30 cellular contexts compared by ENCODE assay signal in the genomic region with DNA sequence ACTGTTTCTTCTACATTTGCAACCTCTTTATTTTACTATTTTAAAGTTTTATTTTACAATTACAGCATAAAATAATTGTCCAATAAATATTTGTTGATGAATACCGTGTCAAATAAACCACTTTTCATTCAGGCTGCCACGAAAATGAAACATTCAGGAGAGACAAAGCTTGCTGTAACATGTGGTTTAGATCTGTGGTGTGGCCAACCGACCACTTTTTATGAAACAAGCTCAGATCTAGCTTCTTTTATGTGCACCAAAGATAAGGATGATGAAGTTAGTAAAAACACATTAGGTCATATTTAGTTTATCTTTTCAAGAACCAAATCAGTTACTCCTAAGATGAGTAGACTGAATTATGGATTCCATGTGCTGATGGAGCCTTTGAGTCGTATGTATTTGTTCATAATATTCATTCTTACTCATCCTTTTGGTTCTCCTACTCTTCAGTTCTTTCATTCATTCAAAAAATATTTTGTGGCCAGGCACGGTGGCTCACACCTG. TPM values are rescaled to one million over a fixed set of nuclear protein-coding genes. Genes with fewer than 3 reads are reported as not detected.
"Had no signal": no experiment of that assay in that cellular context is flagged by ENCODE, and none has a peak within 500 bp of the region (broad histone marks: within the 10 kb centered on the region; RNA-seq: fewer than 3 reads in every experiment).

No MANE protein-coding gene starts in this region.

- H3K4me1 ChIP-seq: adrenal gland, body of pancreas, SJSA1 had no signal

- H3K27me3 ChIP-seq: adrenal gland, body of pancreas, SJSA1 had no signal

- H3K9me3 ChIP-seq: adrenal gland, body of pancreas, SJSA1 had no signal

- H3K36me3 Mint-ChIP-seq: activated naive CD8-positive, alpha-beta T cell treated with anti-CD3 and anti-CD28 coated beads, Interleukin-2, amount 10 ng/mL, durations not matched to agents 7 days and 5 days had no signal

- H3K27ac Mint-ChIP-seq: activated CD8-positive, alpha-beta T cell treated with anti-CD3 and anti-CD28 coated beads, Interleukin-2, amount 10 ng/mL, durations not matched to agents 7 days and 5 days; activated naive CD8-positive, alpha-beta T cell treated with anti-CD3 and anti-CD28 coated beads, Interleukin-2, amount 10 ng/mL, durations not matched to agents 7 days and 5 days; T-helper 17 cell had no signal

- FAIRE-seq: bronchial epithelial cell, RCC 7860 had no signal

- H3K27ac ChIP-seq: adrenal gland, SJSA1, VCaP had no signal

- H3K36me3 ChIP-seq: adrenal gland, SJSA1 had no signal

- H3K9me3 Mint-ChIP-seq: activated naive CD8-positive, alpha-beta T cell treated with anti-CD3 and anti-CD28 coated beads, Interleukin-2, amount 10 ng/mL, durations not matched to agents 7 days and 5 days; central memory CD8-positive, alpha-beta T cell had no signal

- H3K4me3 ChIP-seq: adrenal gland, body of pancreas, SJSA1 had no signal

- H3K4me1 Mint-ChIP-seq: activated naive CD8-positive, alpha-beta T cell treated with anti-CD3 and anti-CD28 coated beads, Interleukin-2, amount 10 ng/mL, durations not matched to agents 7 days and 5 days; central memory CD8-positive, alpha-beta T cell had no signal

- DNase-seq: activated CD4-positive, alpha-beta T cell treated with anti-CD3 and anti-CD28 coated beads for 4 hours; activated CD4-positive, alpha-beta T cell treated with anti-CD3 and anti-CD28 coated beads, Interleukin-2, amount 50 U/mL, for 4 hours; activated CD8-positive, alpha-beta memory T cell treated with anti-CD3 and anti-CD28 coated beads, Interleukin-2, amount 50 U/mL, for 48 hours; activated CD8-positive, alpha-beta T cell treated with anti-CD3 and anti-CD28 coated beads, Interleukin-2, amount 10 ng/mL, durations not matched to agents 7 days and 5 days; activated naive CD4-positive, alpha-beta T cell treated with anti-CD3 and anti-CD28 coated beads, Interleukin-2, amount 50 U/mL, for 16 hours; activated naive CD8-positive, alpha-beta T cell treated with anti-CD3 and anti-CD28 coated beads, Interleukin-2, amount 10 ng/mL, durations not matched to agents 7 days and 5 days; activated T-cell treated with anti-CD3 and anti-CD28 coated beads, Interleukin-2, amount 50 U/mL, for 1 hour; aorta; body of pancreas; Kasumi-1; KBM-7; NCI-H1092; NCI-H1417 treated with DMSO at 0.1 percent for 48 hours; NCI-H1694; NCI-H2029; NCI-H2107; NCI-H2171 treated with DMSO at 0.1 percent for 48 hours; NCI-H226; NCI-H526; NCI-H774; PC-3; SHP77; T-helper 17 cell; T-helper 9 cell had no signal

- H3K4me3 Mint-ChIP-seq: activated CD8-positive, alpha-beta T cell treated with anti-CD3 and anti-CD28 coated beads, Interleukin-2, amount 10 ng/mL, durations not matched to agents 7 days and 5 days; activated naive CD8-positive, alpha-beta T cell treated with anti-CD3 and anti-CD28 coated beads, Interleukin-2, amount 10 ng/mL, durations not matched to agents 7 days and 5 days; central memory CD8-positive, alpha-beta T cell; T-helper 17 cell had no signal

- ATAC-seq: activated CD8-positive, alpha-beta T cell treated with anti-CD3 and anti-CD28 coated beads, Interleukin-2, amount 10 ng/mL, durations not matched to agents 7 days and 5 days; body of pancreas; PC-3; T-helper 17 cell had no signal

RNA-seq across cellular contexts. Expression of a gene that starts 35.8 kb away (rescaled TPM):
- total RNA-seq: activated CD8-positive, alpha-beta T cell treated with anti-CD3 and anti-CD28 coated beads, Interleukin-2, amount 10 ng/mL, durations not matched to agents 7 days and 5 days; activated naive CD8-positive, alpha-beta T cell treated with anti-CD3 and anti-CD28 coated beads, Interleukin-2, amount 10 ng/mL, durations not matched to agents 7 days and 5 days had no signal
